1 cellular context compared by ENCODE assay signal in the genomic region with DNA sequence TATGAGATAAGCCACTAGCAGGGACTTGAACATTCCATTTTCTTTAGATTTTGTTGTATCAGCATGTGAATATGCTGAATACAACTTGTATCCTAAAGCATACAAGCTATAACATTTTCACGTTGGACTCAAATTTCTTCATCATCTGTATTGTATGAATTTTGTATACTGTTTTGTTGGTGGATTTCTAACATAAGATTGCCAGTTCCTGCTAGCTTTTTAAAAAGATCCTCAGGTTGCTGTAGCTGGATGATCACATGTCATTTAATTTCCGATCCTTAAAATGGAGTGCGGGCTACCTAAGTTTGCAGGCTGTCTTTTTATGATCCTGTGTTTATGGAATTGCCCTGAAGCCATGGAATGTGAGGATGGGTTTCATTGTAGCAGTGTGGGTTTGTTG.
TF ChIP-seq lines count a peak whose summit lies in the region.

No MANE protein-coding gene starts in this region.

TF ChIP-seq in IMR-90, 13 proteins besides CTCF, POLR2A, EP300 and RAD21:
- TF ChIP-seq RFX5 (IDR thresholded peaks at IDR 0.05; ENCODE audit: low read depth, low read length) = no peak
- TF ChIP-seq MXI1 (IDR thresholded peaks at IDR 0.05; ENCODE audit: borderline replicate concordance, low read depth, low read length) = no peak
- peak; percentile 20; the same call in 1 of the 2 replicates for TF ChIP-seq MAFK (IDR thresholded peaks at IDR 0.05; ENCODE audit: low read depth, low read length)
